ENCODE assay signal across 14 cellular contexts in genomic region chr6:44267252-44267651, GRCh38. TPM values are rescaled to one million over a fixed set of nuclear protein-coding genes. Genes with fewer than 3 reads are reported as not detected.
"Had no signal": no experiment of that assay in that cellular context is flagged by ENCODE, and none has a peak within 500 bp of the region (broad histone marks: within the 10 kb centered on the region; RNA-seq: fewer than 3 reads in every experiment).

No MANE protein-coding gene starts in this region.

- H3K27ac Mint-ChIP-seq: activated naive CD4-positive, alpha-beta T cell treated with anti-CD3 and anti-CD28 coated beads, Interleukin-2, amount 10 ng/mL, durations not matched to agents 7 days and 5 days; WTC11 had no signal

- H3K4me3 ChIP-seq: esophagus muscularis mucosa, hepatocyte, suprapubic skin had no signal

- H3K9me3 ChIP-seq: esophagus muscularis mucosa, suprapubic skin had no signal

- H3K36me3 ChIP-seq: esophagus muscularis mucosa, suprapubic skin had no signal

- H3K36me3 Mint-ChIP-seq: WTC11 had no signal

- ATAC-seq: stimulated activated naive CD8-positive, alpha-beta T cell treated with anti-CD3 and anti-CD28 coated beads, Interleukin-15, Interleukin-2, amounts not matched to agents 100 U/mL and 50 U/mL, for 24 hours had no signal

- H3K27ac ChIP-seq: esophagus muscularis mucosa, hepatocyte, suprapubic skin had no signal

- H3K9me3 Mint-ChIP-seq: activated naive CD4-positive, alpha-beta T cell treated with anti-CD3 and anti-CD28 coated beads, Interleukin-2, amount 10 ng/mL, durations not matched to agents 7 days and 5 days; activated T-helper 2 cell treated with anti-CD3 and anti-CD28 coated beads, Interferon-gamma antibody, Interleukin-2, Interleukin-4, amounts not matched to agents 10 μg/mL and 5 μg/mL and 100 μg/mL, durations not matched to agents 14 hours and 24 hours and 36 hours; WTC11 had no signal

- H3K4me3 Mint-ChIP-seq: WTC11 had no signal

RNA-seq across cellular contexts. Expression of gene TMEM151B, which starts 3.0 kb away (rescaled TPM):
- total RNA-seq: activated CD8-positive, alpha-beta memory T cell treated with anti-CD3 and anti-CD28 coated beads for 36 hours; activated T-helper 2 cell treated with anti-CD3 and anti-CD28 coated beads, Interferon-gamma antibody, Interleukin-2, Interleukin-4, amounts not matched to agents 10 μg/mL and 5 μg/mL and 100 μg/mL, durations not matched to agents 14 hours and 24 hours and 36 hours; fibroblast of villous mesenchyme; glomerular endothelial cell; liver; mesenteric fat pad; T-helper 2 cell treated with Interferon-gamma antibody and Interleukin-4, amounts not matched to agents 100 ng/mL and 5 ng/mL, for 36 hours had no signal
- polyA plus RNA-seq: keratinocyte, liver had no signal
